7 cellular contexts compared by ENCODE assay signal in genomic region chr6:27311806-27312145, GRCh38. TPM values are rescaled to one million over a fixed set of nuclear protein-coding genes. Genes with fewer than 3 reads are reported as not detected.
DNase-seq lines count a peak whose midpoint lies in the region; ATAC-seq and TF ChIP-seq lines count a peak whose summit lies in the region.

No MANE protein-coding gene starts in this region.

- no peak for DNase-seq in activated CD4-positive, alpha-beta memory T cell treated with anti-CD3 and anti-CD28 coated beads for 36 hours
- no peak for DNase-seq in glutamatergic neuron
- DNase-seq in retinal pigment epithelial cell (ENCODE audit: low read depth) = no peak
- no peak for DNase-seq in hypothalamus (lab: John Stamatoyannopoulos, UW)
- no peak for DNase-seq in germinal center (ENCODE audit: low spot score)
- DNase-seq in SHP77 treated with DMSO at 0.1 percent for 48 hours (lab: John Stamatoyannopoulos, UW) = no peak

- peaks cover 5% of the 10 kb centered on the region for H3K4me1 Mint-ChIP-seq in activated CD4-positive, alpha-beta memory T cell treated with anti-CD3 and anti-CD28 coated beads for 36 hours (ENCODE audit: low read depth)
- H3K4me1 Mint-ChIP-seq in glutamatergic neuron (ENCODE audit: low read depth, unreplicated experiment) = no peaks in the 10 kb centered on the region

- H3K9me3 Mint-ChIP-seq in activated CD4-positive, alpha-beta memory T cell treated with anti-CD3 and anti-CD28 coated beads for 36 hours = no peaks in the 10 kb centered on the region
- H3K9me3 Mint-ChIP-seq in glutamatergic neuron (ENCODE audit: unreplicated experiment) = peaks cover 11% of the 10 kb centered on the region

- no peak overlapping the region for H3K27ac Mint-ChIP-seq in activated CD4-positive, alpha-beta memory T cell treated with anti-CD3 and anti-CD28 coated beads for 36 hours
- no peak overlapping the region for H3K27ac Mint-ChIP-seq in glutamatergic neuron (ENCODE audit: unreplicated experiment)

- H3K4me3 ChIP-seq in retinal pigment epithelial cell (ENCODE audit: low read length) = peak overlapping the region; percentile 58

- TF ChIP-seq CTCF in glutamatergic neuron (IDR thresholded peaks at IDR 0.05; ENCODE audit: partially characterized antibody, unreplicated experiment) (no peak), retinal pigment epithelial cell (conservative IDR thresholded peaks at IDR 0.05; ENCODE audit: low read depth, low read length) (no peak)

- peaks cover 52% of the 10 kb centered on the region for H3K27me3 Mint-ChIP-seq in activated CD4-positive, alpha-beta memory T cell treated with anti-CD3 and anti-CD28 coated beads for 36 hours
- peaks cover 20% of the 10 kb centered on the region for H3K27me3 Mint-ChIP-seq in glutamatergic neuron (ENCODE audit: unreplicated experiment)

- CTCF ChIA-PET in activated CD4-positive, alpha-beta memory T cell treated with anti-CD3 and anti-CD28 coated beads for 36 hours (lab: Charles Lee) = interaction anchor here (0.7 to 1.7 kb wide), 10 partner anchors 8 to 485 kb away, joined by 3 to 9 read pairs (median 5); partner anchors contain the start of gene ZNF184

- intact Hi-C loops in activated CD4-positive, alpha-beta memory T cell treated with anti-CD3 and anti-CD28 coated beads for 36 hours (cut with micrococcal nuclease) = loop anchor here (1.0 to 10.0 kb wide), 6 partner anchors 76 to 441 kb away; partner anchors contain the start of gene ZNF391

- no peaks in the 10 kb centered on the region for H3K36me3 Mint-ChIP-seq in activated CD4-positive, alpha-beta memory T cell treated with anti-CD3 and anti-CD28 coated beads for 36 hours
- peaks cover 7% of the 10 kb centered on the region for H3K36me3 Mint-ChIP-seq in glutamatergic neuron (ENCODE audit: unreplicated experiment)

- peak; percentile 13 for ATAC-seq in GM18511 (IDR thresholded peaks at IDR 0.05; ENCODE audit: unreplicated experiment)

- peak overlapping the region; percentile 74 for H3K4me3 Mint-ChIP-seq in activated CD4-positive, alpha-beta memory T cell treated with anti-CD3 and anti-CD28 coated beads for 36 hours
- H3K4me3 Mint-ChIP-seq in glutamatergic neuron (ENCODE audit: unreplicated experiment) = peak overlapping the region; percentile 92

- POLR2A ChIA-PET in activated CD4-positive, alpha-beta memory T cell treated with anti-CD3 and anti-CD28 coated beads for 36 hours (lab: Charles Lee) = interaction anchor here (0.5 kb wide), 1 partner anchor 122 kb away, joined by 3 read pairs; no protein-coding TSS in a partner anchor

RNA-seq across cellular contexts. Expression of gene POM121L2, which starts 0.3 kb away (rescaled TPM):
- total RNA-seq in activated CD4-positive, alpha-beta memory T cell treated with anti-CD3 and anti-CD28 coated beads for 36 hours = not detected
- total RNA-seq in glutamatergic neuron (ENCODE audit: unreplicated experiment) = not detected
